ENCODE assay signal across 30 cellular contexts in genomic region chr2:75002007-75002406, GRCh38. TPM values are rescaled to one million over a fixed set of nuclear protein-coding genes. Genes with fewer than 3 reads are reported as not detected.
DNase-seq lines count a peak whose midpoint lies in the region; ATAC-seq and TF ChIP-seq lines count a peak whose summit lies in the region.
"Had no signal": no experiment of that assay in that cellular context is flagged by ENCODE, and none has a peak within 500 bp of the region (broad histone marks: within the 10 kb centered on the region; RNA-seq: fewer than 3 reads in every experiment).

No MANE protein-coding gene starts in this region.

- no peaks in the 10 kb centered on the region for H3K27me3 Mint-ChIP-seq in T-helper 2 cell treated with Interferon-gamma antibody and Interleukin-4, amounts not matched to agents 5 μg/mL and 100 μg/mL, for 36 hours (ENCODE audit: low read depth)
- H3K27me3 Mint-ChIP-seq: activated naive CD8-positive, alpha-beta T cell treated with anti-CD3 and anti-CD28 coated beads, Interleukin-2, amount 50 U/mL, for 24 hours had no signal

- no peak for ATAC-seq in GM18511 (IDR thresholded peaks at IDR 0.05; ENCODE audit: unreplicated experiment)
- ATAC-seq: activated naive CD8-positive, alpha-beta T cell treated with anti-CD3 and anti-CD28 coated beads, Interleukin-2, amount 50 U/mL, for 24 hours; activated T-cell treated with anti-CD3 and anti-CD28 coated beads, Interleukin-2, amount 50 U/mL, for 72 hours; GM23338; left lung had no signal

- H3K27ac ChIP-seq in hepatocyte, result peak overlapping the region; percentile 51
- H3K27ac ChIP-seq: BLaER1 treated with 17β-estradiol and CSF1 and Interleukin-3, amounts not matched to agents 10 nM and 100 nM; left lung; ovary; skin epidermis; upper lobe of left lung had no signal

- H3K4me3 ChIP-seq in NB4 (ENCODE audit: low read depth, low read length) (no peak overlapping the region), hepatocyte (no peak overlapping the region)
- H3K4me3 ChIP-seq: BLaER1 treated with 17β-estradiol and CSF1 and Interleukin-3, amounts not matched to agents 10 nM and 100 nM; GM23338; left lung; ovary; skin epidermis; upper lobe of left lung had no signal

- H2AFZ ChIP-seq in hepatocyte, result no peak overlapping the region
- H2AFZ ChIP-seq: GM23338 had no signal

- no peaks in the 10 kb centered on the region for H3K36me3 ChIP-seq in hepatocyte (replicated peaks; ENCODE audit: insufficient read depth, low read depth)
- H3K36me3 ChIP-seq: left lung, ovary, upper lobe of left lung had no signal

- H3K9me3 Mint-ChIP-seq in T-helper 2 cell treated with Interferon-gamma antibody and Interleukin-4, amounts not matched to agents 5 μg/mL and 100 μg/mL, for 36 hours, result no peaks in the 10 kb centered on the region
- H3K9me3 Mint-ChIP-seq: activated T-cell treated with anti-CD3 and anti-CD28 coated beads, Interleukin-2, amount 50 U/mL, for 72 hours; immature natural killer cell had no signal

- H4K20me1 ChIP-seq in hepatocyte (ENCODE audit: insufficient read depth, poor library complexity, severe bottlenecking), result no peaks in the 10 kb centered on the region
- H4K20me1 ChIP-seq: BLaER1 treated with 17β-estradiol and CSF1 and Interleukin-3, amounts not matched to agents 10 nM and 100 nM had no signal

- H3K79me2 ChIP-seq in hepatocyte, result no peaks in the 10 kb centered on the region

- TF ChIP-seq CTCF in NB4 (IDR thresholded peaks at IDR 0.05; ENCODE audit: low read depth, low read length), result no peak
- no peak for TF ChIP-seq CTCF in hepatocyte (IDR thresholded peaks at IDR 0.05; ENCODE audit: poor library complexity)

- no peak overlapping the region for H3K27ac Mint-ChIP-seq in T-helper 2 cell treated with Interferon-gamma antibody and Interleukin-4, amounts not matched to agents 5 μg/mL and 100 μg/mL, for 36 hours
- H3K27ac Mint-ChIP-seq: activated naive CD8-positive, alpha-beta T cell treated with anti-CD3 and anti-CD28 coated beads, Interleukin-2, amount 50 U/mL, for 24 hours; activated T-cell treated with anti-CD3 and anti-CD28 coated beads, Interleukin-2, amount 50 U/mL, for 72 hours; GM23338; immature natural killer cell had no signal

- 65% methylated on average over 3 of the region's 3 CpGs for WGBS in hepatocyte (ENCODE audit: low lambda C conversion rate, missing lambda C conversion rate)

- DNase-seq in EH (ENCODE audit: low read depth), result peak; percentile 18
- peak; percentile 12 for DNase-seq in NB4 (ENCODE audit: low read depth)
- DNase-seq in amniotic epithelial cell (ENCODE audit: low read depth), result peak; percentile 95
- DNase-seq in hepatocyte (ENCODE audit: low spot score), result peak; percentile 39
- no peak for DNase-seq in erythroblast (lab: John Stamatoyannopoulos, UW)
- no peak for DNase-seq in T-helper 2 cell treated with Interferon-gamma antibody and Interleukin-4, amounts not matched to agents 5 μg/mL and 100 μg/mL, for 36 hours (ENCODE audit: low spot score)
- no peak for DNase-seq in activated CD8-positive, alpha-beta memory T cell treated with anti-CD3 and anti-CD28 coated beads, Interleukin-2, amount 50 U/mL, for 48 hours
- DNase-seq: ACHN; activated CD4-positive, alpha-beta T cell treated with anti-CD3 and anti-CD28 coated beads, Interleukin-2, amount 50 U/mL, for 1 hour; activated CD4-positive, CD25-positive, alpha-beta regulatory T cell; activated naive CD8-positive, alpha-beta T cell treated with anti-CD3 and anti-CD28 coated beads, Interleukin-2, amount 50 U/mL, for 24 hours; activated T-cell treated with anti-CD3 and anti-CD28 coated beads, Interleukin-2, amount 50 U/mL, for 72 hours; COR-L47; DMS79; GF-D8; immature natural killer cell; left lung; mesendoderm; NCI-H146; NCI-H2107; NCI-H748 treated with DMSO at 0.1 percent for 48 hours; ovary; stimulated activated naive CD4-positive, alpha-beta T cell; T-helper 1 cell; upper lobe of left lung had no signal

- no peaks in the 10 kb centered on the region for H3K36me3 Mint-ChIP-seq in T-helper 2 cell treated with Interferon-gamma antibody and Interleukin-4, amounts not matched to agents 5 μg/mL and 100 μg/mL, for 36 hours (ENCODE audit: low read depth)

- no peaks in the 10 kb centered on the region for H3K9me3 ChIP-seq in hepatocyte (ENCODE audit: low read depth)
- H3K9me3 ChIP-seq: ovary, upper lobe of left lung had no signal

- peak overlapping the region; percentile 29 for H3K4me2 ChIP-seq in hepatocyte
- H3K4me2 ChIP-seq: GM23338 had no signal

- no peaks in the 10 kb centered on the region for H3K27me3 ChIP-seq in hepatocyte
- H3K27me3 ChIP-seq: BLaER1 treated with 17β-estradiol and CSF1 and Interleukin-3, amounts not matched to agents 10 nM and 100 nM; left lung; ovary; upper lobe of left lung had no signal

- TF ChIP-seq POLR2A in NB4 (IDR thresholded peaks at IDR 0.05; ENCODE audit: extremely low read depth, insufficient read length) (no peak), erythroblast (IDR thresholded peaks at IDR 0.05; ENCODE audit: low read length) (no peak)

- no peaks in the 10 kb centered on the region for H3K4me1 ChIP-seq in hepatocyte (ENCODE audit: insufficient read depth)
- H3K4me1 ChIP-seq: left lung, upper lobe of left lung had no signal

- H3K4me1 Mint-ChIP-seq in T-helper 2 cell treated with Interferon-gamma antibody and Interleukin-4, amounts not matched to agents 5 μg/mL and 100 μg/mL, for 36 hours (ENCODE audit: low read depth), result no peaks in the 10 kb centered on the region
- H3K4me1 Mint-ChIP-seq: activated naive CD8-positive, alpha-beta T cell treated with anti-CD3 and anti-CD28 coated beads, Interleukin-2, amount 50 U/mL, for 24 hours; GM23338; immature natural killer cell had no signal

- no peaks in the 10 kb centered on the region for H3K9me2 ChIP-seq in hepatocyte (replicated peaks; ENCODE audit: insufficient read depth)

- no peak overlapping the region for H3K4me3 Mint-ChIP-seq in T-helper 2 cell treated with Interferon-gamma antibody and Interleukin-4, amounts not matched to agents 5 μg/mL and 100 μg/mL, for 36 hours
- H3K4me3 Mint-ChIP-seq: activated naive CD8-positive, alpha-beta T cell treated with anti-CD3 and anti-CD28 coated beads, Interleukin-2, amount 50 U/mL, for 24 hours; activated T-cell treated with anti-CD3 and anti-CD28 coated beads, Interleukin-2, amount 50 U/mL, for 72 hours; GM23338; immature natural killer cell; neural crest cell had no signal

RNA-seq across cellular contexts. Expression of gene POLE4, which starts 43.6 kb away (rescaled TPM):
- 20.8 and 28.4 TPM in 2 replicates for total RNA-seq in hepatocyte
- polyA plus RNA-seq in hepatocyte, result 159 and 160 TPM in 2 replicates

Comparison
In these comparisons a context has a peak if more than half of its experiments do, and no peak if none do; other contexts are left out.
1. DNase-seq: peak in EH (single experiment), NB4 (single experiment), amniotic epithelial cell (single experiment) and hepatocyte (single experiment); none in erythroblast (0 of 2), T-helper 2 cell treated with Interferon-gamma antibody and Interleukin-4, amounts not matched to agents 5 μg/mL and 100 μg/mL, for 36 hours (single experiment) and activated CD8-positive, alpha-beta memory T cell treated with anti-CD3 and anti-CD28 coated beads, Interleukin-2, amount 50 U/mL, for 48 hours (single experiment).